Comparison of ENCODE assay signal across 6 cellular contexts in genomic region chr19:42280761-42281174, GRCh38. TPM values are rescaled to one million over a fixed set of nuclear protein-coding genes. Genes with fewer than 3 reads are reported as not detected.
DNase-seq lines count a peak whose midpoint lies in the region; ATAC-seq, FAIRE-seq and TF ChIP-seq lines count a peak whose summit lies in the region.

No MANE protein-coding gene starts in this region.

- no peaks in the 10 kb centered on the region; a peak in 1 of 5 replicates for H3K36me3 ChIP-seq in HepG2 (replicated peaks in 1 of 2; ENCODE audit: control insufficient read depth in 1 of 2, insufficient read depth in 2 of 2, low read length in 2 of 2)

- H2AFZ ChIP-seq in HepG2 (ENCODE audit: low read length): no peak overlapping the region

- H3K4me3 ChIP-seq in GM12875 (ENCODE audit: low read depth, low read length) (peak overlapping the region; percentile 77), WI38 (ENCODE audit: low read depth, low read length) (peak overlapping the region; percentile 75), HepG2 (replicated peaks in 1 of 3; ENCODE audit: insufficient read depth in 1 of 3, low read depth in 2 of 3, low read length in 3 of 3) (peak overlapping the region; percentile 70 to 83 (median 73))

- H3K27ac ChIP-seq in HepG2 (ENCODE audit: extremely low read length, insufficient read depth, low read length): peak overlapping the region; percentile 72

- no peak for TF ChIP-seq RAD21 in HepG2 (CRISPR knock-in tag; IDR thresholded peaks at IDR 0.05)

- TF ChIP-seq EP300 in HepG2 (IDR thresholded peaks at IDR 0.05; ENCODE audit: low read depth in 2 of 2, low read length in 2 of 2) (no peak), HepG2 (CRISPR knock-in tag; IDR thresholded peaks at IDR 0.05; ENCODE audit: borderline replicate concordance) (no peak)

- peak overlapping the region; percentile 86 for H3K4me2 ChIP-seq in HepG2 (ENCODE audit: low read depth, low read length)

- TF ChIP-seq POLR2A in HepG2 (IDR thresholded peaks at IDR 0.05; ENCODE audit: insufficient read depth in 1 of 2, low read depth in 2 of 2, low read length in 2 of 2): no peak

- TF ChIP-seq CTCF in GM12875 (IDR thresholded peaks at IDR 0.05; ENCODE audit: borderline replicate concordance, insufficient read depth, low read depth, low read length) (no peak), WI38 (IDR thresholded peaks at IDR 0.05; ENCODE audit: low read depth, low read length) (no peak), HepG2 (CRISPR knock-in tag; IDR thresholded peaks at IDR 0.05) (no peak)

- H4K20me1 ChIP-seq in HepG2 (ENCODE audit: insufficient read depth, low read length): peaks cover 11% of the 10 kb centered on the region; the same call in 1 of the 2 replicates

- intact Hi-C loops in HepG2 (cut with micrococcal nuclease; ENCODE audit: unreplicated experiment): loop anchor here (1.0 kb wide), 1 partner anchor 11 kb away; the partner anchor contains the start of gene CIC

- no peaks in the 10 kb centered on the region for H3K9me3 ChIP-seq in HepG2 (ENCODE audit: low read length)

- peaks cover 24% of the 10 kb centered on the region for H3K79me2 ChIP-seq in HepG2 (ENCODE audit: insufficient read depth, low read length)

- no TSS peak for BruUV-seq in HepG2 (replicated peaks; lab: Mats Ljungman, UMichigan)

- no peak for DNase-seq in HepG2 (ENCODE audit: low spot score)
- no peak for DNase-seq in NCI-H345 (lab: John Stamatoyannopoulos, UW)
- no peak for DNase-seq in SIG-M5 (lab: John Stamatoyannopoulos, UW)

- no peaks in the 10 kb centered on the region; a peak in 1 of 5 replicates for H3K27me3 ChIP-seq in HepG2 (ENCODE audit: control insufficient read depth in 1 of 2, insufficient read depth in 2 of 2, low read length in 2 of 2)

- in situ Hi-C loops in HepG2 (cut with HindIII; ENCODE audit: extremely low pct_ligation_motif_present, low pct_unique_long_range_greater_than_20kb): no loop called here

- POLR2A ChIA-PET in HepG2 (lab: Yijun Ruan, JAX): interaction anchor here (0.8 to 7.4 kb wide), 8 partner anchors 11 to 60 kb away, joined by 3 to 117 read pairs (median 10); partner anchors contain the start of genes CIC, ERF, GSK3A and PAFAH1B3

- peak overlapping the region; percentile 73 for H3K9ac ChIP-seq in HepG2 (ENCODE audit: insufficient read depth, low read depth, low read length)

- FAIRE-seq in HepG2 (lab: Jason Lieb, UNC): no peak

- CTCF ChIA-PET in HepG2 (lab: Yijun Ruan, JAX; ENCODE audit: low intra/inter-chr PET ratio, low total read pairs): interaction anchor here (1.0 to 1.9 kb wide), 3 partner anchors 10 to 35 kb away, joined by 3 to 7 read pairs (median 5); no protein-coding TSS in a partner anchor

- peaks cover 63% of the 10 kb centered on the region for H3K4me1 ChIP-seq in HepG2 (ENCODE audit: insufficient read depth, low read length)

- ATAC-seq in HepG2 (no peak; the same call in 2 of the 3 replicates), GM21786 (IDR thresholded peaks at IDR 0.05; ENCODE audit: unreplicated experiment) (no peak)

- WGBS in HepG2 (ENCODE audit: low lambda C conversion rate): under 1% methylated on average over 17 of the region's 27 CpGs

RNA-seq across cellular contexts. Expression of gene CIC, which starts 11.7 kb away (rescaled TPM):
- total RNA-seq in HepG2 (2016; rRNA removed; fragmentation: Illumina TruSeq; extraction: Trizol): 5.4 and 8.0 TPM in 2 replicates
- 1.5 and 1.8 TPM in 2 replicates for total RNA-seq in HepG2 (2016; cell fraction: cytosol; rRNA removed; fragmentation: Illumina TruSeq; extraction: Trizol; ENCODE audit: low read depth)
- 5.2 and 7.8 TPM in 2 replicates for total RNA-seq in HepG2 (2016; cell fraction: insoluble cytoplasmic fraction; rRNA removed; fragmentation: Illumina TruSeq; extraction: Trizol)
- 4.6 and 4.9 TPM in 2 replicates for total RNA-seq in HepG2 (2016; cell fraction: membrane; rRNA removed; fragmentation: Illumina TruSeq; extraction: Trizol)
- total RNA-seq in HepG2 (2016; cell fraction: nucleus; rRNA removed; fragmentation: Illumina TruSeq; extraction: Trizol): 10.4 and 12.3 TPM in 2 replicates
- polyA plus RNA-seq in HepG2 (2011; rRNA removed): 5.9 and 8.3 TPM in 2 replicates
- polyA plus RNA-seq in HepG2 (2011; cell fraction: cytosol; rRNA removed): 3.3 and 5.6 TPM in 2 replicates
- 60.6 and 75.8 TPM in 2 replicates for polyA plus RNA-seq in HepG2 (2011; cell fraction: nucleus; rRNA removed)
- polyA plus RNA-seq in HepG2 (2012): 17.6 and 25.1 TPM in 2 replicates
- 1.7 and 1.9 TPM in 2 replicates for polyA plus RNA-seq in HepG2 (2016; cell fraction: cytosol; fragmentation: Illumina TruSeq; extraction: Trizol; ENCODE audit: low read depth)
- polyA plus RNA-seq in HepG2 (2016; cell fraction: insoluble cytoplasmic fraction; fragmentation: Illumina TruSeq; extraction: Trizol; ENCODE audit: low read depth): 10.1 and 16.9 TPM in 2 replicates
- 5.7 and 6.0 TPM in 2 replicates for polyA plus RNA-seq in HepG2 (2016; cell fraction: membrane; fragmentation: Illumina TruSeq; extraction: Trizol; ENCODE audit: low read depth)
- 61.0 and 65.4 TPM in 2 replicates for polyA plus RNA-seq in HepG2 (2016; cell fraction: nucleus; fragmentation: Illumina TruSeq; extraction: Trizol; ENCODE audit: insufficient read depth, low read depth)
- polyA minus RNA-seq in HepG2 (2011; rRNA and poly(A)+ RNA removed; ENCODE audit: low replicate concordance): 3.6 and 7.9 TPM in 2 replicates
- polyA minus RNA-seq in HepG2 (2011; cell fraction: cytosol; rRNA and poly(A)+ RNA removed): 9.1 and 10.8 TPM in 2 replicates
- polyA minus RNA-seq in HepG2 (2011; cell fraction: nucleus; rRNA and poly(A)+ RNA removed): 14.7 and 15.5 TPM in 2 replicates

RNA-seq across cellular contexts. Expression of gene PRR19, which starts 21.2 kb away (rescaled TPM):
- 0.33 and 0.38 TPM in 2 replicates for total RNA-seq in HepG2 (2016; rRNA removed; fragmentation: Illumina TruSeq; extraction: Trizol)
- total RNA-seq in HepG2 (2016; cell fraction: cytosol; rRNA removed; fragmentation: Illumina TruSeq; extraction: Trizol; ENCODE audit: low read depth): not detected in 2 replicates
- 0.28 and 0.43 TPM in 2 replicates for total RNA-seq in HepG2 (2016; cell fraction: insoluble cytoplasmic fraction; rRNA removed; fragmentation: Illumina TruSeq; extraction: Trizol)
- total RNA-seq in HepG2 (2016; cell fraction: membrane; rRNA removed; fragmentation: Illumina TruSeq; extraction: Trizol): 0.14 and 0.43 TPM in 2 replicates
- 0.50 TPM in 1 of 2 replicates, not detected in the other for total RNA-seq in HepG2 (2016; cell fraction: nucleus; rRNA removed; fragmentation: Illumina TruSeq; extraction: Trizol)
- 0.21 and 0.26 TPM in 2 replicates for polyA plus RNA-seq in HepG2 (2011; rRNA removed)
- polyA plus RNA-seq in HepG2 (2011; cell fraction: cytosol; rRNA removed): 0.23 and 0.34 TPM in 2 replicates
- polyA plus RNA-seq in HepG2 (2011; cell fraction: nucleus; rRNA removed): 0.43 and 0.80 TPM in 2 replicates
- 0.51 TPM in 1 of 2 replicates, not detected in the other for polyA plus RNA-seq in HepG2 (2012)
- polyA plus RNA-seq in HepG2 (2016; cell fraction: cytosol; fragmentation: Illumina TruSeq; extraction: Trizol; ENCODE audit: low read depth): 0.21 and 0.22 TPM in 2 replicates
- 0.69 and 0.88 TPM in 2 replicates for polyA plus RNA-seq in HepG2 (2016; cell fraction: insoluble cytoplasmic fraction; fragmentation: Illumina TruSeq; extraction: Trizol; ENCODE audit: low read depth)
- 0.19 and 0.38 TPM in 2 replicates for polyA plus RNA-seq in HepG2 (2016; cell fraction: membrane; fragmentation: Illumina TruSeq; extraction: Trizol; ENCODE audit: low read depth)
- 0.57 and 1.5 TPM in 2 replicates for polyA plus RNA-seq in HepG2 (2016; cell fraction: nucleus; fragmentation: Illumina TruSeq; extraction: Trizol; ENCODE audit: insufficient read depth, low read depth)
- 0.94 and 1.4 TPM in 2 replicates for polyA minus RNA-seq in HepG2 (2011; rRNA and poly(A)+ RNA removed; ENCODE audit: low replicate concordance)
- polyA minus RNA-seq in HepG2 (2011; cell fraction: cytosol; rRNA and poly(A)+ RNA removed): 0.88 TPM in 1 of 2 replicates, not detected in the other
- polyA minus RNA-seq in HepG2 (2011; cell fraction: nucleus; rRNA and poly(A)+ RNA removed): 0.25 TPM in 1 of 2 replicates, not detected in the other

RNA-seq across cellular contexts. Expression of gene PAFAH1B3, which starts 21.7 kb away (rescaled TPM):
- total RNA-seq in HepG2 (2016; rRNA removed; fragmentation: Illumina TruSeq; extraction: Trizol): 58.0 and 58.6 TPM in 2 replicates
- total RNA-seq in HepG2 (2016; cell fraction: cytosol; rRNA removed; fragmentation: Illumina TruSeq; extraction: Trizol; ENCODE audit: low read depth): 50.5 and 73.0 TPM in 2 replicates
- 61.4 and 62.4 TPM in 2 replicates for total RNA-seq in HepG2 (2016; cell fraction: insoluble cytoplasmic fraction; rRNA removed; fragmentation: Illumina TruSeq; extraction: Trizol)
- 53.6 and 73.9 TPM in 2 replicates for total RNA-seq in HepG2 (2016; cell fraction: membrane; rRNA removed; fragmentation: Illumina TruSeq; extraction: Trizol)
- total RNA-seq in HepG2 (2016; cell fraction: nucleus; rRNA removed; fragmentation: Illumina TruSeq; extraction: Trizol): 23.8 and 27.3 TPM in 2 replicates
- 27.4 and 31.2 TPM in 2 replicates for polyA plus RNA-seq in HepG2 (2011; rRNA removed)
- 38.9 and 49.7 TPM in 2 replicates for polyA plus RNA-seq in HepG2 (2011; cell fraction: cytosol; rRNA removed)
- 31.1 and 32.3 TPM in 2 replicates for polyA plus RNA-seq in HepG2 (2011; cell fraction: nucleus; rRNA removed)
- 21.3 and 29.1 TPM in 2 replicates for polyA plus RNA-seq in HepG2 (2012)
- 59.5 and 77.2 TPM in 2 replicates for polyA plus RNA-seq in HepG2 (2016; cell fraction: cytosol; fragmentation: Illumina TruSeq; extraction: Trizol; ENCODE audit: low read depth)
- 57.4 and 72.9 TPM in 2 replicates for polyA plus RNA-seq in HepG2 (2016; cell fraction: insoluble cytoplasmic fraction; fragmentation: Illumina TruSeq; extraction: Trizol; ENCODE audit: low read depth)
- 53.3 and 66.7 TPM in 2 replicates for polyA plus RNA-seq in HepG2 (2016; cell fraction: membrane; fragmentation: Illumina TruSeq; extraction: Trizol; ENCODE audit: low read depth)
- 41.3 and 41.9 TPM in 2 replicates for polyA plus RNA-seq in HepG2 (2016; cell fraction: nucleus; fragmentation: Illumina TruSeq; extraction: Trizol; ENCODE audit: insufficient read depth, low read depth)
- 27.9 and 60.4 TPM in 2 replicates for polyA minus RNA-seq in HepG2 (2011; rRNA and poly(A)+ RNA removed; ENCODE audit: low replicate concordance)
- 16.4 and 20.1 TPM in 2 replicates for polyA minus RNA-seq in HepG2 (2011; cell fraction: cytosol; rRNA and poly(A)+ RNA removed)
- 7.9 and 8.8 TPM in 2 replicates for polyA minus RNA-seq in HepG2 (2011; cell fraction: nucleus; rRNA and poly(A)+ RNA removed)

RNA-seq across cellular contexts. Expression of gene ERF, which starts 25.8 kb away (rescaled TPM):
- 43.2 and 67.1 TPM in 2 replicates for total RNA-seq in HepG2 (2016; rRNA removed; fragmentation: Illumina TruSeq; extraction: Trizol)
- 54.9 and 66.8 TPM in 2 replicates for total RNA-seq in HepG2 (2016; cell fraction: cytosol; rRNA removed; fragmentation: Illumina TruSeq; extraction: Trizol; ENCODE audit: low read depth)
- 35.3 and 68.2 TPM in 2 replicates for total RNA-seq in HepG2 (2016; cell fraction: insoluble cytoplasmic fraction; rRNA removed; fragmentation: Illumina TruSeq; extraction: Trizol)
- total RNA-seq in HepG2 (2016; cell fraction: membrane; rRNA removed; fragmentation: Illumina TruSeq; extraction: Trizol): 104 and 115 TPM in 2 replicates
- total RNA-seq in HepG2 (2016; cell fraction: nucleus; rRNA removed; fragmentation: Illumina TruSeq; extraction: Trizol): 31.2 and 38.3 TPM in 2 replicates
- 62.5 and 69.9 TPM in 2 replicates for polyA plus RNA-seq in HepG2 (2011; rRNA removed)
- 36.9 and 45.9 TPM in 2 replicates for polyA plus RNA-seq in HepG2 (2011; cell fraction: cytosol; rRNA removed)
- polyA plus RNA-seq in HepG2 (2011; cell fraction: nucleus; rRNA removed): 109 and 170 TPM in 2 replicates
- 38.4 and 44.3 TPM in 2 replicates for polyA plus RNA-seq in HepG2 (2012)
- polyA plus RNA-seq in HepG2 (2016; cell fraction: cytosol; fragmentation: Illumina TruSeq; extraction: Trizol; ENCODE audit: low read depth): 30.4 TPM in 2 replicates
- polyA plus RNA-seq in HepG2 (2016; cell fraction: insoluble cytoplasmic fraction; fragmentation: Illumina TruSeq; extraction: Trizol; ENCODE audit: low read depth): 56.4 and 79.4 TPM in 2 replicates
- polyA plus RNA-seq in HepG2 (2016; cell fraction: membrane; fragmentation: Illumina TruSeq; extraction: Trizol; ENCODE audit: low read depth): 55.2 and 69.1 TPM in 2 replicates
- polyA plus RNA-seq in HepG2 (2016; cell fraction: nucleus; fragmentation: Illumina TruSeq; extraction: Trizol; ENCODE audit: insufficient read depth, low read depth): 77.4 and 89.7 TPM in 2 replicates
- polyA minus RNA-seq in HepG2 (2011; rRNA and poly(A)+ RNA removed; ENCODE audit: low replicate concordance): 39.2 and 85.5 TPM in 2 replicates
- 38.3 and 50.2 TPM in 2 replicates for polyA minus RNA-seq in HepG2 (2011; cell fraction: cytosol; rRNA and poly(A)+ RNA removed)
- polyA minus RNA-seq in HepG2 (2011; cell fraction: nucleus; rRNA and poly(A)+ RNA removed): 40.9 and 56.5 TPM in 2 replicates

RNA-seq across cellular contexts. Expression of gene TMEM145, which starts 32.3 kb away (rescaled TPM):
- total RNA-seq in HepG2 (2016; rRNA removed; fragmentation: Illumina TruSeq; extraction: Trizol): 0.07 TPM in 1 of 2 replicates, not detected in the other
- not detected in 2 replicates for total RNA-seq in HepG2 (2016; cell fraction: cytosol; rRNA removed; fragmentation: Illumina TruSeq; extraction: Trizol; ENCODE audit: low read depth)
- total RNA-seq in HepG2 (2016; cell fraction: insoluble cytoplasmic fraction; rRNA removed; fragmentation: Illumina TruSeq; extraction: Trizol): 0.13 and 0.15 TPM in 2 replicates
- not detected in 2 replicates for total RNA-seq in HepG2 (2016; cell fraction: membrane; rRNA removed; fragmentation: Illumina TruSeq; extraction: Trizol)
- 0.88 and 1.9 TPM in 2 replicates for total RNA-seq in HepG2 (2016; cell fraction: nucleus; rRNA removed; fragmentation: Illumina TruSeq; extraction: Trizol)
- polyA plus RNA-seq in HepG2 (2011; rRNA removed): 5.1 and 5.5 TPM in 2 replicates
- polyA plus RNA-seq in HepG2 (2011; cell fraction: cytosol; rRNA removed): 2.0 and 2.3 TPM in 2 replicates
- polyA plus RNA-seq in HepG2 (2011; cell fraction: nucleus; rRNA removed): 39.2 and 50.9 TPM in 2 replicates
- polyA plus RNA-seq in HepG2 (2012): 2.9 and 6.2 TPM in 2 replicates
- polyA plus RNA-seq in HepG2 (2016; cell fraction: cytosol; fragmentation: Illumina TruSeq; extraction: Trizol; ENCODE audit: low read depth): 0.26 TPM in 1 of 2 replicates, not detected in the other
- polyA plus RNA-seq in HepG2 (2016; cell fraction: insoluble cytoplasmic fraction; fragmentation: Illumina TruSeq; extraction: Trizol; ENCODE audit: low read depth): 0.57 and 0.73 TPM in 2 replicates
- 0.17 and 0.27 TPM in 2 replicates for polyA plus RNA-seq in HepG2 (2016; cell fraction: membrane; fragmentation: Illumina TruSeq; extraction: Trizol; ENCODE audit: low read depth)
- polyA plus RNA-seq in HepG2 (2016; cell fraction: nucleus; fragmentation: Illumina TruSeq; extraction: Trizol; ENCODE audit: insufficient read depth, low read depth): 1.7 and 2.8 TPM in 2 replicates
- 0.44 and 14.7 TPM in 2 replicates for polyA minus RNA-seq in HepG2 (2011; rRNA and poly(A)+ RNA removed; ENCODE audit: low replicate concordance)
- polyA minus RNA-seq in HepG2 (2011; cell fraction: cytosol; rRNA and poly(A)+ RNA removed): 1.3 and 4.2 TPM in 2 replicates
- polyA minus RNA-seq in HepG2 (2011; cell fraction: nucleus; rRNA and poly(A)+ RNA removed): 16.7 and 20.3 TPM in 2 replicates
